Comparison of ENCODE assay signal across 8 cellular contexts in genomic region chr9:130366072-130366471, GRCh38.
"Had no signal": no experiment of that assay in that cellular context is flagged by ENCODE, and none has a peak within 500 bp of the region (broad histone marks: within the 10 kb centered on the region; RNA-seq: fewer than 3 reads in every experiment).

No MANE protein-coding gene starts in this region.

- H3K4me2 ChIP-seq: KMS-11 had no signal

- H3K27ac Mint-ChIP-seq: IgD-negative memory B cell had no signal

- H3K27me3 Mint-ChIP-seq: IgD-negative memory B cell had no signal

- H3K27ac ChIP-seq: HL-60, KMS-11 had no signal

- DNase-seq: IMR-90, KBM-7, KG1 had no signal

- ATAC-seq: HepG2 had no signal

- H3K9ac ChIP-seq: KMS-11 had no signal

- FAIRE-seq: HepG2, HTR-8/SVneo had no signal
